Comparison of ENCODE assay signal across 32 cellular contexts in genomic region chr22:36803358-36803757, GRCh38.
"Had no signal": no experiment of that assay in that cellular context is flagged by ENCODE, and none has a peak within 500 bp of the region (broad histone marks: within the 10 kb centered on the region; RNA-seq: fewer than 3 reads in every experiment).

No MANE protein-coding gene starts in this region.

- DNase-seq: activated effector memory CD4-positive, alpha-beta T cell treated with anti-CD3 and anti-CD28 coated beads, Interleukin-2, amount 50 U/mL, for 16 hours; activated effector memory CD4-positive, alpha-beta T cell treated with Interleukin-2 at 50 U/mL for 16 hours; activated gamma-delta T cell; activated gamma-delta T cell treated with Interleukin-2 at 50 U/mL for 16 hours; activated naive CD4-positive, alpha-beta T cell; activated naive CD4-positive, alpha-beta T cell treated with anti-CD3 and anti-CD28 coated beads for 36 hours; activated naive CD4-positive, alpha-beta T cell treated with anti-CD3 and anti-CD28 coated beads, Interleukin-2, amount 10 ng/mL, durations not matched to agents 7 days and 5 days; activated naive CD4-positive, alpha-beta T cell treated with anti-CD3 and anti-CD28 coated beads, Interleukin-2, amount 50 U/mL, for 16 hours; activated naive CD4-positive, alpha-beta T cell treated with Interleukin-2 at 50 U/mL for 16 hours; activated naive CD8-positive, alpha-beta T cell treated with anti-CD3 and anti-CD28 coated beads for 36 hours; activated naive CD8-positive, alpha-beta T cell treated with anti-CD3 and anti-CD28 coated beads, Interleukin-2, amount 10 ng/mL, durations not matched to agents 7 days and 5 days; activated naive CD8-positive, alpha-beta T cell treated with anti-CD3 and anti-CD28 coated beads, Interleukin-2, amount 50 U/mL, for 24 hours; activated T-cell treated with anti-CD3 and anti-CD28 coated beads, Interleukin-2, amount 50 U/mL, for 1 hour; activated T-cell treated with anti-CD3 and anti-CD28 coated beads, Interleukin-2, amount 50 U/mL, for 24 hours; activated T-cell treated with anti-CD3 and anti-CD28 coated beads, Interleukin-2, amount 50 U/mL, for 4 hours; activated T-cell treated with anti-CD3 and anti-CD28 coated beads, Interleukin-2, amount 50 U/mL, for 48 hours; activated T-cell treated with anti-CD3 and anti-CD28 coated beads, Interleukin-2, amount 50 U/mL, for 72 hours; adrenal gland; amniotic stem cell; amygdala; anterior cingulate cortex; aorta; body of pancreas; brain microvascular endothelial cell; caudate nucleus; central memory CD4-positive, alpha-beta T cell; cerebellar nuclear complex had no signal

- H3K27ac ChIP-seq: adrenal gland, ascending aorta, body of pancreas, brain microvascular endothelial cell, breast epithelium, cardiac muscle cell had no signal

- H3K4me3 ChIP-seq: adrenal gland, ascending aorta, body of pancreas, breast epithelium, cardiac muscle cell had no signal

- H3K36me3 ChIP-seq: adrenal gland, ascending aorta, brain microvascular endothelial cell, breast epithelium, cardiac muscle cell had no signal

- H3K9me3 ChIP-seq: adrenal gland, ascending aorta, body of pancreas, breast epithelium had no signal

- FAIRE-seq: astrocyte, bronchial epithelial cell had no signal

- H3K4me1 ChIP-seq: adrenal gland, ascending aorta, body of pancreas, breast epithelium had no signal
